Comparison of ENCODE assay signal across 17 cellular contexts in genomic region chr14:91256661-91257060, GRCh38.
DNase-seq lines count a peak whose midpoint lies in the region; ATAC-seq and TF ChIP-seq lines count a peak whose summit lies in the region.
"Had no signal": no experiment of that assay in that cellular context is flagged by ENCODE, and none has a peak within 500 bp of the region (broad histone marks: within the 10 kb centered on the region; RNA-seq: fewer than 3 reads in every experiment).

No MANE protein-coding gene starts in this region.

- H3K4me3 ChIP-seq in retinal pigment epithelial cell (ENCODE audit: low read length), result no peak overlapping the region
- H3K4me3 ChIP-seq: uterus had no signal

- H3K27ac Mint-ChIP-seq in T-helper 1 cell treated with Interleukin-12 subunit alpha and Interleukin-12 subunit beta and Interleukin-4 antibody, amounts not matched to agents 30 μg/mL and 1 μg/mL, for 36 hours, result peak overlapping the region; percentile 7
- peak overlapping the region; percentile 81 to 83 for H3K27ac Mint-ChIP-seq in effector memory CD8-positive, alpha-beta T cell
- H3K27ac Mint-ChIP-seq in activated naive CD4-positive, alpha-beta T cell treated with anti-CD3 and anti-CD28 coated beads, Interleukin-2, amount 10 ng/mL, durations not matched to agents 7 days and 5 days, result no peak overlapping the region
- H3K27ac Mint-ChIP-seq: stimulated activated naive CD8-positive, alpha-beta T cell treated with anti-CD3 and anti-CD28 coated beads, Interleukin-15, Interleukin-2, amounts not matched to agents 100 ng/mL and 50 ng/mL, for 24 hours had no signal

- no peaks in the 10 kb centered on the region for H3K9me3 Mint-ChIP-seq in T-helper 1 cell treated with Interleukin-12 subunit alpha and Interleukin-12 subunit beta and Interleukin-4 antibody, amounts not matched to agents 30 μg/mL and 1 μg/mL, for 36 hours
- H3K9me3 Mint-ChIP-seq in effector memory CD8-positive, alpha-beta T cell, result no peaks in the 10 kb centered on the region
- H3K9me3 Mint-ChIP-seq in activated naive CD4-positive, alpha-beta T cell treated with anti-CD3 and anti-CD28 coated beads, Interleukin-2, amount 10 ng/mL, durations not matched to agents 7 days and 5 days, result no peaks in the 10 kb centered on the region
- H3K9me3 Mint-ChIP-seq: activated CD4-positive, alpha-beta T cell treated with anti-CD3 and anti-CD28 coated beads, Interleukin-2, amount 10 ng/mL, durations not matched to agents 24 days and 14 days; stimulated activated naive CD8-positive, alpha-beta T cell treated with anti-CD3 and anti-CD28 coated beads, Interleukin-15, Interleukin-2, amounts not matched to agents 100 ng/mL and 50 ng/mL, for 24 hours had no signal

- CTCF ChIA-PET in activated naive CD4-positive, alpha-beta T cell treated with anti-CD3 and anti-CD28 coated beads, Interleukin-2, amount 10 ng/mL, durations not matched to agents 7 days and 5 days (lab: Charles Lee), result interaction anchor here (0.8 to 2.5 kb wide), 4 partner anchors 8 to 79 kb away, joined by 3 to 11 read pairs (median 3); no protein-coding TSS in a partner anchor

- no peak for TF ChIP-seq CTCF in retinal pigment epithelial cell (conservative IDR thresholded peaks at IDR 0.05; ENCODE audit: low read depth, low read length)

- ATAC-seq in effector memory CD8-positive, alpha-beta T cell (replicated peaks), result no peak
- ATAC-seq in HG02571 (IDR thresholded peaks at IDR 0.05; ENCODE audit: unreplicated experiment), result no peak
- no peak for ATAC-seq in GM21447 (IDR thresholded peaks at IDR 0.05; ENCODE audit: unreplicated experiment)
- ATAC-seq: PC-3 had no signal

- H3K4me3 Mint-ChIP-seq in T-helper 1 cell treated with Interleukin-12 subunit alpha and Interleukin-12 subunit beta and Interleukin-4 antibody, amounts not matched to agents 30 μg/mL and 1 μg/mL, for 36 hours, result no peak overlapping the region
- H3K4me3 Mint-ChIP-seq in effector memory CD8-positive, alpha-beta T cell, result no peak overlapping the region
- H3K4me3 Mint-ChIP-seq in activated naive CD4-positive, alpha-beta T cell treated with anti-CD3 and anti-CD28 coated beads, Interleukin-2, amount 10 ng/mL, durations not matched to agents 7 days and 5 days, result no peak overlapping the region
- H3K4me3 Mint-ChIP-seq: activated CD4-positive, alpha-beta T cell treated with anti-CD3 and anti-CD28 coated beads, Interleukin-2, amount 10 ng/mL, durations not matched to agents 24 days and 14 days; stimulated activated naive CD8-positive, alpha-beta T cell treated with anti-CD3 and anti-CD28 coated beads, Interleukin-15, Interleukin-2, amounts not matched to agents 100 ng/mL and 50 ng/mL, for 24 hours had no signal

- peaks cover 18% of the 10 kb centered on the region for H3K36me3 Mint-ChIP-seq in T-helper 1 cell treated with Interleukin-12 subunit alpha and Interleukin-12 subunit beta and Interleukin-4 antibody, amounts not matched to agents 30 μg/mL and 1 μg/mL, for 36 hours (ENCODE audit: low read depth)
- H3K36me3 Mint-ChIP-seq in effector memory CD8-positive, alpha-beta T cell (ENCODE audit: insufficient read depth), result peaks cover 48% of the 10 kb centered on the region
- peaks cover 12% of the 10 kb centered on the region for H3K36me3 Mint-ChIP-seq in activated naive CD4-positive, alpha-beta T cell treated with anti-CD3 and anti-CD28 coated beads, Interleukin-2, amount 10 ng/mL, durations not matched to agents 7 days and 5 days
- H3K36me3 Mint-ChIP-seq: naive B cell had no signal

- H3K4me1 Mint-ChIP-seq in T-helper 1 cell treated with Interleukin-12 subunit alpha and Interleukin-12 subunit beta and Interleukin-4 antibody, amounts not matched to agents 30 μg/mL and 1 μg/mL, for 36 hours (ENCODE audit: low read depth), result peaks cover 50% of the 10 kb centered on the region
- peaks cover 53 to 55% of the 10 kb centered on the region in 2 donors for H3K4me1 Mint-ChIP-seq in effector memory CD8-positive, alpha-beta T cell (ENCODE audit: low read depth in 2 of 2)
- H3K4me1 Mint-ChIP-seq in activated naive CD4-positive, alpha-beta T cell treated with anti-CD3 and anti-CD28 coated beads, Interleukin-2, amount 10 ng/mL, durations not matched to agents 7 days and 5 days, result peaks cover 82% of the 10 kb centered on the region

- no peaks in the 10 kb centered on the region for H3K27me3 Mint-ChIP-seq in T-helper 1 cell treated with Interleukin-12 subunit alpha and Interleukin-12 subunit beta and Interleukin-4 antibody, amounts not matched to agents 30 μg/mL and 1 μg/mL, for 36 hours (ENCODE audit: low read depth)
- H3K27me3 Mint-ChIP-seq in effector memory CD8-positive, alpha-beta T cell, result no peaks in the 10 kb centered on the region
- H3K27me3 Mint-ChIP-seq in activated naive CD4-positive, alpha-beta T cell treated with anti-CD3 and anti-CD28 coated beads, Interleukin-2, amount 10 ng/mL, durations not matched to agents 7 days and 5 days, result no peaks in the 10 kb centered on the region
- H3K27me3 Mint-ChIP-seq: activated CD4-positive, alpha-beta T cell treated with anti-CD3 and anti-CD28 coated beads, Interleukin-2, amount 10 ng/mL, durations not matched to agents 24 days and 14 days; naive B cell; stimulated activated naive CD8-positive, alpha-beta T cell treated with anti-CD3 and anti-CD28 coated beads, Interleukin-15, Interleukin-2, amounts not matched to agents 100 ng/mL and 50 ng/mL, for 24 hours had no signal

- DNase-seq in T-helper 1 cell (no peak), NCI-H446 treated with DMSO at 0.1 percent for 48 hours (lab: John Stamatoyannopoulos, UW) (peak; percentile 18), retinal pigment epithelial cell (ENCODE audit: low read depth) (peak; percentile 30)
- DNase-seq in effector memory CD8-positive, alpha-beta T cell, result no peak
- no peak for DNase-seq in activated naive CD4-positive, alpha-beta T cell treated with anti-CD3 and anti-CD28 coated beads, Interleukin-2, amount 10 ng/mL, durations not matched to agents 7 days and 5 days
- DNase-seq: activated CD4-positive, alpha-beta T cell treated with anti-CD3 and anti-CD28 coated beads, Interleukin-2, amount 10 ng/mL, durations not matched to agents 24 days and 14 days; activated naive CD4-positive, alpha-beta T cell treated with anti-CD3 and anti-CD28 coated beads, Interleukin-2, amount 50 U/mL, for 16 hours; GDM1; naive B cell; NCI-H2107; PC-3; stimulated activated CD4-positive, alpha-beta T cell treated with anti-CD3 and anti-CD28 coated beads, Interleukin-2, amount 100 ng/mL, for 24 hours; uterus had no signal

Comparison
In these comparisons a context has a peak if more than half of its experiments do, and no peak if none do; other contexts are left out.
1. DNase-seq: peak in NCI-H446 treated with DMSO at 0.1 percent for 48 hours (single experiment) and retinal pigment epithelial cell (single experiment); none in T-helper 1 cell (0 of 5), effector memory CD8-positive, alpha-beta T cell (0 of 3) and activated naive CD4-positive, alpha-beta T cell treated with anti-CD3 and anti-CD28 coated beads, Interleukin-2, amount 10 ng/mL, durations not matched to agents 7 days and 5 days (single experiment).